In genomic region chr5:76383126-76383825, GRCh38 we compare ENCODE assay signal across 18 cellular contexts. TPM values are rescaled to one million over a fixed set of nuclear protein-coding genes. Genes with fewer than 3 reads are reported as not detected.
DNase-seq lines count a peak whose midpoint lies in the region; ATAC-seq and TF ChIP-seq lines count a peak whose summit lies in the region.
"Had no signal": no experiment of that assay in that cellular context is flagged by ENCODE, and none has a peak within 500 bp of the region (broad histone marks: within the 10 kb centered on the region; RNA-seq: fewer than 3 reads in every experiment).

No MANE protein-coding gene starts in this region.

- no peak for TF ChIP-seq CTCF in HFFc6 (IDR thresholded peaks at IDR 0.05)

- H3K9me3 Mint-ChIP-seq in activated T-cell treated with anti-CD3 and anti-CD28 coated beads, Interleukin-2, amount 50 U/mL, for 4 hours = no peaks in the 10 kb centered on the region
- no peaks in the 10 kb centered on the region for H3K9me3 Mint-ChIP-seq in activated T-cell treated with anti-CD3 and anti-CD28 coated beads, Interleukin-2, amount 50 U/mL, for 24 hours
- H3K9me3 Mint-ChIP-seq in central memory CD8-positive, alpha-beta T cell = no peaks in the 10 kb centered on the region
- H3K9me3 Mint-ChIP-seq in natural killer cell treated with Interleukin-12 subunit alpha and Interleukin-12 subunit beta and Interleukin-15 and Interleukin-18, amount 100 ng/mL, for 72 hours = no peaks in the 10 kb centered on the region
- H3K9me3 Mint-ChIP-seq in HFFc6 = no peaks in the 10 kb centered on the region

- DNase-seq in activated T-cell treated with anti-CD3 and anti-CD28 coated beads, Interleukin-2, amount 50 U/mL, for 4 hours = no peak
- no peak for DNase-seq in activated T-cell treated with anti-CD3 and anti-CD28 coated beads, Interleukin-2, amount 50 U/mL, for 24 hours
- DNase-seq in G401 (ENCODE audit: low spot score) (peak; percentile 82), mucosa of gallbladder (ENCODE audit: low spot score) (no peak), HFFc6 (no peak), activated gamma-delta T cell treated with Interleukin-2 at 50 U/mL for 16 hours (no peak)
- DNase-seq in central memory CD8-positive, alpha-beta T cell (ENCODE audit: low spot score in 2 of 2) = no peak
- DNase-seq in natural killer cell treated with Interleukin-12 subunit alpha and Interleukin-12 subunit beta and Interleukin-15 and Interleukin-18, amount 100 ng/mL, for 72 hours (ENCODE audit: low spot score) = no peak
- DNase-seq: DMS79 treated with DMSO at 0.1 percent for 48 hours, IMR-90, NCI-H1048, NCI-H1436 treated with DMSO at 0.1 percent for 48 hours, NCI-H2029, NCI-H345, NCI-H524 treated with DMSO at 0.1 percent for 48 hours, PC-3, RPMI8226, SHP77 treated with DMSO at 0.1 percent for 48 hours had no signal

- no peaks in the 10 kb centered on the region for H3K36me3 Mint-ChIP-seq in activated T-cell treated with anti-CD3 and anti-CD28 coated beads, Interleukin-2, amount 50 U/mL, for 4 hours (ENCODE audit: insufficient read depth)
- no peaks in the 10 kb centered on the region for H3K36me3 Mint-ChIP-seq in activated T-cell treated with anti-CD3 and anti-CD28 coated beads, Interleukin-2, amount 50 U/mL, for 24 hours (ENCODE audit: low read depth)
- H3K36me3 Mint-ChIP-seq in central memory CD8-positive, alpha-beta T cell (ENCODE audit: insufficient read depth) = peaks cover 1% of the 10 kb centered on the region
- no peaks in the 10 kb centered on the region for H3K36me3 Mint-ChIP-seq in natural killer cell treated with Interleukin-12 subunit alpha and Interleukin-12 subunit beta and Interleukin-15 and Interleukin-18, amount 100 ng/mL, for 72 hours
- H3K36me3 Mint-ChIP-seq in HFFc6 (ENCODE audit: low read depth) = no peaks in the 10 kb centered on the region

- no peak overlapping the region for H3K27ac Mint-ChIP-seq in activated T-cell treated with anti-CD3 and anti-CD28 coated beads, Interleukin-2, amount 50 U/mL, for 24 hours
- peak overlapping the region; percentile 63 for H3K27ac Mint-ChIP-seq in central memory CD8-positive, alpha-beta T cell (ENCODE audit: low read depth)
- H3K27ac Mint-ChIP-seq in natural killer cell treated with Interleukin-12 subunit alpha and Interleukin-12 subunit beta and Interleukin-15 and Interleukin-18, amount 100 ng/mL, for 72 hours = peak overlapping the region; percentile 23 to 32
- no peak overlapping the region for H3K27ac Mint-ChIP-seq in HFFc6

- H3K4me3 Mint-ChIP-seq in activated T-cell treated with anti-CD3 and anti-CD28 coated beads, Interleukin-2, amount 50 U/mL, for 4 hours = no peak overlapping the region
- H3K4me3 Mint-ChIP-seq in activated T-cell treated with anti-CD3 and anti-CD28 coated beads, Interleukin-2, amount 50 U/mL, for 24 hours = no peak overlapping the region
- H3K4me3 Mint-ChIP-seq in central memory CD8-positive, alpha-beta T cell = peak overlapping the region; percentile 1
- no peak overlapping the region for H3K4me3 Mint-ChIP-seq in natural killer cell treated with Interleukin-12 subunit alpha and Interleukin-12 subunit beta and Interleukin-15 and Interleukin-18, amount 100 ng/mL, for 72 hours
- H3K4me3 Mint-ChIP-seq in HFFc6 = no peak overlapping the region

- H3K27me3 Mint-ChIP-seq in activated T-cell treated with anti-CD3 and anti-CD28 coated beads, Interleukin-2, amount 50 U/mL, for 4 hours (ENCODE audit: low read depth) = no peaks in the 10 kb centered on the region
- no peaks in the 10 kb centered on the region for H3K27me3 Mint-ChIP-seq in activated T-cell treated with anti-CD3 and anti-CD28 coated beads, Interleukin-2, amount 50 U/mL, for 24 hours
- no peaks in the 10 kb centered on the region for H3K27me3 Mint-ChIP-seq in central memory CD8-positive, alpha-beta T cell
- no peaks in the 10 kb centered on the region for H3K27me3 Mint-ChIP-seq in natural killer cell treated with Interleukin-12 subunit alpha and Interleukin-12 subunit beta and Interleukin-15 and Interleukin-18, amount 100 ng/mL, for 72 hours
- peaks cover 19% of the 10 kb centered on the region for H3K27me3 Mint-ChIP-seq in HFFc6 (ENCODE audit: insufficient read depth)

- H3K4me1 Mint-ChIP-seq in activated T-cell treated with anti-CD3 and anti-CD28 coated beads, Interleukin-2, amount 50 U/mL, for 4 hours (ENCODE audit: low read depth) = peaks cover 40% of the 10 kb centered on the region
- H3K4me1 Mint-ChIP-seq in activated T-cell treated with anti-CD3 and anti-CD28 coated beads, Interleukin-2, amount 50 U/mL, for 24 hours (ENCODE audit: low read depth) = peaks cover 42% of the 10 kb centered on the region
- H3K4me1 Mint-ChIP-seq in central memory CD8-positive, alpha-beta T cell = peaks cover 49% of the 10 kb centered on the region
- peaks cover 34 to 38% of the 10 kb centered on the region in 2 donors for H3K4me1 Mint-ChIP-seq in natural killer cell treated with Interleukin-12 subunit alpha and Interleukin-12 subunit beta and Interleukin-15 and Interleukin-18, amount 100 ng/mL, for 72 hours (ENCODE audit: low read depth in 2 of 2)
- no peaks in the 10 kb centered on the region for H3K4me1 Mint-ChIP-seq in HFFc6 (ENCODE audit: low read depth)

- in situ Hi-C loops in G401 (cut with HindIII; ENCODE audit: low sequenced_read_pairs) = no loop called here

- ATAC-seq in activated T-cell treated with anti-CD3 and anti-CD28 coated beads, Interleukin-2, amount 50 U/mL, for 4 hours = peak; percentile 12 to 25
- ATAC-seq in central memory CD8-positive, alpha-beta T cell (replicated peaks; ENCODE audit: extremely low read depth, poor library complexity, severe bottlenecking) = peak; percentile 83
- ATAC-seq in natural killer cell treated with Interleukin-12 subunit alpha and Interleukin-12 subunit beta and Interleukin-15 and Interleukin-18, amount 100 ng/mL, for 72 hours = peak in 1 of 2 donors; percentile 13
- ATAC-seq: PC-3 had no signal

RNA-seq across cellular contexts. Expression of gene IQGAP2, which starts 19.8 kb away (rescaled TPM):
- total RNA-seq in activated T-cell treated with anti-CD3 and anti-CD28 coated beads, Interleukin-2, amount 50 U/mL, for 4 hours = 10 to 100 TPM; 34.8 to 59.4 (median 38.3) TPM
- 77.4 and 83.2 TPM in 2 replicates for total RNA-seq in G401 (2014; rRNA removed; shearing (Covaris generic))
- total RNA-seq in natural killer cell treated with Interleukin-12 subunit alpha and Interleukin-12 subunit beta and Interleukin-15 and Interleukin-18, amount 100 ng/mL, for 72 hours = 100 to 1,000 TPM; 104 to 111 TPM
- 119 TPM for total RNA-seq in mucosa of gallbladder
- total RNA-seq in HFFc6 (2021; fragmentation: NEBNext Ultra II Directional; extraction: Animal tissue kit (Norgen Biotek cat#: 25700)) = under 1 TPM in 5 of 6 experiments, not detected in 1; 0.09 to 0.47 (median 0.21) TPM
- total RNA-seq: PC-3 had no signal

Comparison
In these comparisons a context has a peak if more than half of its experiments do, and no peak if none do; other contexts are left out.
1. H3K27ac Mint-ChIP-seq: peak in central memory CD8-positive, alpha-beta T cell (single experiment) and natural killer cell treated with Interleukin-12 subunit alpha and Interleukin-12 subunit beta and Interleukin-15 and Interleukin-18, amount 100 ng/mL, for 72 hours (2 of 2); none in activated T-cell treated with anti-CD3 and anti-CD28 coated beads, Interleukin-2, amount 50 U/mL, for 24 hours (single experiment) and HFFc6 (single experiment).
2. RNA of gene IQGAP2, which starts 19.8 kb away (total RNA-seq): 119 TPM in mucosa of gallbladder (single experiment), 104 to 111 TPM in natural killer cell treated with Interleukin-12 subunit alpha and Interleukin-12 subunit beta and Interleukin-15 and Interleukin-18, amount 100 ng/mL, for 72 hours, 77.4 to 83.2 TPM in G401 and 34.8 to 59.4 TPM in activated T-cell treated with anti-CD3 and anti-CD28 coated beads, Interleukin-2, amount 50 U/mL, for 4 hours; 0.09 to 0.47 TPM in HFFc6; every median in the first group is over 10 times any median in the second.